8 cellular contexts compared by ENCODE assay signal in the genomic region with DNA sequence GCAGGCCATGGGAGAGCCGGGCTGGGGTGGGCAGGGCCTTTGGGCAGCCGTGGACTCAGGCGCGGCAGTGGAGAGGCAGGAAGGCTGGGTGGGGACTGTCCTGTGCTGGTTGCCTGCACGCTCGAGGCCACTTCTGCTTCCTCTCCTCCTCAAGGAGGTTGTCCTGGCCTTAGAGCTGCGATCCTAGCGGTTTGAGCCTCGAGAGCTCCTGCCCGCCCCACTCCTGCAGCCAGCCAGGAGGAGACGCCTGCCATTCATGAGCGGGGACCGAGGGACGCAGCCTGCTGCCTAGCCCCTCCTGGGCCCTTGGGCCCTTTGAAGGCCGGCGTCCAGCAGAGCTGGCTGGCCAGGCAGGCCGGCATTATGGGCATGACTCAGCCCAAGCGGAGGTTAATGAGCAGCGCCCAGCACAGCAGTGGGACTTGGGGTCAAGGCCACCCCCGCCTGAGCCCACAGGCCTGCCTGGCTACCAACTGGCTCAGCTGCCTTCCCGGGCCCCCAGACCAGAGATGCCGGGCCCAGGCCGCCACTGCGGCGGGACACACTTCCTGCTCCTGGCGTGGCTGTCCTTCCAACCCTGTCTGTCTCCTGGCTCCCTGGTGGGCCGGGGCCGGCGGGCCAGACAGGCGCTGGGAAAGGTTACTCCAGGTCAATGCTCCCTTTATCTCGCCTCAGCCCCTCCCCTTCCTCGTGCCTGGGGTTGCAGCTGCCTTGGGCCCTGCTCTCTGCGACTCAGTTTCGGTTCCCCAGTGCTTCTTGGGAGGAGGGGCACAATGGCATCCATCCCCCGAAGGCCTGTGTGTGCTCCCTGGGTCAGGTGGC. TPM values are rescaled to one million over a fixed set of nuclear protein-coding genes. Genes with fewer than 3 reads are reported as not detected.
DNase-seq lines count a peak whose midpoint lies in the region; TF ChIP-seq lines count a peak whose summit lies in the region.

No MANE protein-coding gene starts in this region.

- no peak overlapping the region for H3K56ac ChIP-seq in H9 (ENCODE audit: insufficient read length, low read depth, low read length)

- no peaks in the 10 kb centered on the region for H3K27me3 ChIP-seq in H9 (ENCODE audit: insufficient read depth, low read length)
- no peaks in the 10 kb centered on the region for H3K27me3 ChIP-seq in fibroblast of lung (ENCODE audit: control insufficient read depth, insufficient read depth, low read length)

- WGBS in H9 (ENCODE audit: extremely low coverage, insufficient read length, low lambda C conversion rate), result no CpG with 5 or more reads among the region's 35 CpGs

- no peaks in the 10 kb centered on the region for H4K20me1 ChIP-seq in H9 (ENCODE audit: control insufficient read depth, insufficient read depth, insufficient read length)
- H4K20me1 ChIP-seq in fibroblast of lung (ENCODE audit: control insufficient read depth, extremely low read depth, insufficient read depth, low read length), result no peaks in the 10 kb centered on the region

- H2BK15ac ChIP-seq in H9 (ENCODE audit: low read depth, low read length), result no peak overlapping the region

- H3K4me1 ChIP-seq in H9 (ENCODE audit: insufficient read depth, low read length) (no peaks in the 10 kb centered on the region), fibroblast of lung (ENCODE audit: control insufficient read depth, extremely low read depth, insufficient read depth, low read length) (peaks cover 10% of the 10 kb centered on the region)

- H3K9me3 ChIP-seq in H9 (ENCODE audit: control insufficient read depth, low read depth, low read length) (peaks cover 31% of the 10 kb centered on the region), fibroblast of lung (ENCODE audit: control insufficient read depth, insufficient read depth, low read depth, low read length) (no peaks in the 10 kb centered on the region)

- no peak overlapping the region for H2BK12ac ChIP-seq in H9 (ENCODE audit: insufficient read length, low read depth, low read length)

- H3K23ac ChIP-seq in H9 (ENCODE audit: insufficient read length, low read depth, low read length), result no peak overlapping the region

- H2AFZ ChIP-seq in H9 (ENCODE audit: low read length) (no peak overlapping the region), fibroblast of lung (ENCODE audit: low read length) (no peak overlapping the region)

- DNase-seq in activated gamma-delta T cell (lab: John Stamatoyannopoulos, UW), result peak; percentile 34
- no peak for DNase-seq in activated gamma-delta T cell treated with Interleukin-2 at 50 U/mL for 16 hours
- peak; percentile 82 for DNase-seq in H9
- peak; percentile 87 for DNase-seq in MV-4-11 (lab: John Stamatoyannopoulos, UW)
- DNase-seq in activated CD4-positive, alpha-beta T cell treated with anti-CD3 and anti-CD28 coated beads, Interleukin-2, amount 50 U/mL, for 1 hour, result peak; percentile 38
- peak; percentile 53 to 63 for DNase-seq in fibroblast of lung (ENCODE audit: low read depth in 2 of 2)
- DNase-seq in nephron progenitor cell, result peak; percentile 59
- DNase-seq in cerebellar nuclear complex (lab: John Stamatoyannopoulos, UW), result no peak

- H4K5ac ChIP-seq in H9 (ENCODE audit: insufficient read length, low read depth, low read length), result no peak overlapping the region

- no peaks in the 10 kb centered on the region for H3K79me1 ChIP-seq in H9 (ENCODE audit: insufficient read depth, low read depth, low read length, poor library complexity, severe bottlenecking)

- H3K9me3 Mint-ChIP-seq in H9 (peaks cover 55 to 68% of the 10 kb centered on the region in 2 experiments), nephron progenitor cell (peaks cover 54% of the 10 kb centered on the region)

- peaks cover 10 to 35% (median 32%) of the 10 kb centered on the region in 3 experiments; a peak in 6 of 7 replicates for H3K36me3 Mint-ChIP-seq in H9 (ENCODE audit: insufficient read depth in 1 of 3, low read depth in 3 of 3)
- H3K36me3 Mint-ChIP-seq in nephron progenitor cell (ENCODE audit: low read depth), result peaks cover 26% of the 10 kb centered on the region

- H3K4ac ChIP-seq in H9 (ENCODE audit: low read depth, low read length), result no peak overlapping the region

- H3K14ac ChIP-seq in H9 (ENCODE audit: insufficient read depth, low read length), result no peak overlapping the region

- H2BK120ac ChIP-seq in H9 (ENCODE audit: low read depth, low read length, poor library complexity, severe bottlenecking), result no peak overlapping the region

- no peak overlapping the region for H3K4me2 ChIP-seq in H9 (ENCODE audit: insufficient read depth, insufficient read length, low read length)
- peak overlapping the region; percentile 64 for H3K4me2 ChIP-seq in fibroblast of lung (ENCODE audit: extremely low read depth, insufficient read depth, low read length)

- H3K79me2 ChIP-seq in H9 (ENCODE audit: insufficient read depth, low read length) (peaks cover 10% of the 10 kb centered on the region; the same call in 1 of the 2 replicates), fibroblast of lung (ENCODE audit: control insufficient read depth, insufficient read depth, low read length) (peaks cover 14% of the 10 kb centered on the region)

- peak overlapping the region; percentile 3 to 50; a peak in 2 of 5 replicates for H3K4me3 Mint-ChIP-seq in H9
- no peak overlapping the region for H3K4me3 Mint-ChIP-seq in nephron progenitor cell

- H3K23me2 ChIP-seq in H9 (ENCODE audit: insufficient read length, low read depth, low read length, poor library complexity, severe bottlenecking), result peaks cover 4% of the 10 kb centered on the region

- no peaks in the 10 kb centered on the region for H3K36me3 ChIP-seq in fibroblast of lung (ENCODE audit: control insufficient read depth, insufficient read depth, low read length)

- peak overlapping the region in 2 of 3 experiments; percentile 44 to 74; a peak in 3 of 7 replicates for H3K27ac Mint-ChIP-seq in H9
- H3K27ac Mint-ChIP-seq in nephron progenitor cell, result no peak overlapping the region

- H2BK20ac ChIP-seq in H9 (ENCODE audit: low read depth, low read length, poor library complexity, severe bottlenecking), result no peak overlapping the region

- H4K91ac ChIP-seq in H9 (ENCODE audit: insufficient read length, low read depth, low read length), result no peak overlapping the region

- no peaks in the 10 kb centered on the region for H3K27me3 Mint-ChIP-seq in H9 (ENCODE audit: low read depth)
- peaks cover 2% of the 10 kb centered on the region for H3K27me3 Mint-ChIP-seq in nephron progenitor cell (ENCODE audit: low read depth, poor library complexity)

- TF ChIP-seq CTCF in H9 (conservative IDR thresholded peaks at IDR 0.05) (no peak), fibroblast of lung (conservative IDR thresholded peaks at IDR 0.05 in 1 of 2, IDR thresholded peaks at IDR 0.05 in 1 of 2; ENCODE audit: low read depth in 1 of 2, low read length in 2 of 2) (no peak), nephron progenitor cell (IDR thresholded peaks at IDR 0.05) (no peak)

- no peak overlapping the region for H4K8ac ChIP-seq in H9 (replicated peaks; ENCODE audit: insufficient read length, low read depth, low read length)

- H2BK5ac ChIP-seq in H9 (ENCODE audit: insufficient read length, low read length), result no peak overlapping the region

- no peak overlapping the region for H3T11ph ChIP-seq in H9 (ENCODE audit: low read length)

- H3K27ac ChIP-seq in H9 (ENCODE audit: insufficient read length, low read depth, low read length) (no peak overlapping the region), fibroblast of lung (ENCODE audit: insufficient read depth, low read length) (peak overlapping the region; percentile 71)

- peak overlapping the region in 1 of 4 experiments; percentile 38 for H3K4me3 ChIP-seq in fibroblast of lung (replicated peaks in 1 of 4; ENCODE audit: control extremely low read depth in 1 of 4, insufficient read depth in 1 of 4, low read depth in 3 of 4, low read length in 4 of 4)

- no peak overlapping the region for H2AK5ac ChIP-seq in H9 (ENCODE audit: insufficient read length, low read length)

- no peak overlapping the region for H3K18ac ChIP-seq in H9 (ENCODE audit: insufficient read length, low read depth, low read length)

- H3K9ac ChIP-seq in H9 (ENCODE audit: extremely low read depth, insufficient read length, low read length) (no peak overlapping the region), fibroblast of lung (ENCODE audit: insufficient read depth, low read length) (peak overlapping the region; percentile 26)

- H3K4me1 Mint-ChIP-seq in H9, result peaks cover 10 to 20% of the 10 kb centered on the region in 2 experiments
- H3K4me1 Mint-ChIP-seq in nephron progenitor cell, result peaks cover 30% of the 10 kb centered on the region

RNA-seq across cellular contexts. Expression of gene ABCD1, which starts 1.8 kb away (rescaled TPM):
- total RNA-seq in H9 (2021) (10.2 and 11.1 TPM in 2 replicates), fibroblast of lung (6.9 and 12.7 TPM in 2 replicates)
- 4.0 and 4.6 TPM in 2 replicates for polyA plus RNA-seq in fibroblast of lung
- 10.7 and 14.4 TPM in 2 replicates for polyA plus RNA-seq in fibroblast of lung (2012)
- polyA minus RNA-seq in fibroblast of lung (ENCODE audit: low replicate concordance), result 12.1 and 13.0 TPM in 2 replicates

RNA-seq across cellular contexts. Expression of gene BCAP31, which starts 2.3 kb away (rescaled TPM):
- total RNA-seq in H9 (2021) (138 and 140 TPM in 2 replicates), fibroblast of lung (94.8 and 133 TPM in 2 replicates)
- 94.0 and 114 TPM in 2 replicates for polyA plus RNA-seq in fibroblast of lung
- polyA plus RNA-seq in fibroblast of lung (2012), result 138 and 160 TPM in 2 replicates
- 160 and 202 TPM in 2 replicates for polyA minus RNA-seq in fibroblast of lung (ENCODE audit: low replicate concordance)

RNA-seq across cellular contexts. Expression of gene PLXNB3, which starts 37.6 kb away (rescaled TPM):
- 1.8 and 1.9 TPM in 2 replicates for total RNA-seq in H9 (2021)
- 1.0 and 4.3 TPM in 2 replicates for total RNA-seq in fibroblast of lung
- 1.6 and 1.9 TPM in 2 replicates for polyA plus RNA-seq in fibroblast of lung
- 2.6 and 3.4 TPM in 2 replicates for polyA plus RNA-seq in fibroblast of lung (2012)
- 8.6 and 9.2 TPM in 2 replicates for polyA minus RNA-seq in fibroblast of lung (ENCODE audit: low replicate concordance)

RNA-seq across cellular contexts. Expression of gene SLC6A8, which starts 38.8 kb away (rescaled TPM):
- 229 and 231 TPM in 2 replicates for total RNA-seq in H9 (2021)
- 9.8 and 11.1 TPM in 2 replicates for total RNA-seq in fibroblast of lung
- 7.7 and 13.2 TPM in 2 replicates for polyA plus RNA-seq in fibroblast of lung
- 12.5 and 24.0 TPM in 2 replicates for polyA plus RNA-seq in fibroblast of lung (2012)
- 44.6 and 70.2 TPM in 2 replicates for polyA minus RNA-seq in fibroblast of lung (ENCODE audit: low replicate concordance)

RNA-seq across cellular contexts. Expression of gene PNCK, which starts 52.9 kb away (rescaled TPM):
- total RNA-seq in H9 (2021) (26.2 and 26.8 TPM in 2 replicates), fibroblast of lung (0.26 and 0.33 TPM in 2 replicates)
- polyA plus RNA-seq in fibroblast of lung, result 0.08 TPM in 1 of 2 replicates, not detected in the other
- 0.10 TPM in 1 of 2 replicates, not detected in the other for polyA plus RNA-seq in fibroblast of lung (2012)
- not detected in 2 replicates for polyA minus RNA-seq in fibroblast of lung (ENCODE audit: low replicate concordance)

Comparison
In these comparisons a context has a peak if more than half of its experiments do, and no peak if none do; other contexts are left out.
1. DNase-seq: peak in activated gamma-delta T cell (single experiment), H9 (single experiment), MV-4-11 (single experiment), activated CD4-positive, alpha-beta T cell treated with anti-CD3 and anti-CD28 coated beads, Interleukin-2, amount 50 U/mL, for 1 hour (single experiment), fibroblast of lung (2 of 2) and nephron progenitor cell (single experiment); none in activated gamma-delta T cell treated with Interleukin-2 at 50 U/mL for 16 hours (single experiment) and cerebellar nuclear complex (0 of 2).